ENCODE assay signal across 14 cellular contexts in the genomic region with DNA sequence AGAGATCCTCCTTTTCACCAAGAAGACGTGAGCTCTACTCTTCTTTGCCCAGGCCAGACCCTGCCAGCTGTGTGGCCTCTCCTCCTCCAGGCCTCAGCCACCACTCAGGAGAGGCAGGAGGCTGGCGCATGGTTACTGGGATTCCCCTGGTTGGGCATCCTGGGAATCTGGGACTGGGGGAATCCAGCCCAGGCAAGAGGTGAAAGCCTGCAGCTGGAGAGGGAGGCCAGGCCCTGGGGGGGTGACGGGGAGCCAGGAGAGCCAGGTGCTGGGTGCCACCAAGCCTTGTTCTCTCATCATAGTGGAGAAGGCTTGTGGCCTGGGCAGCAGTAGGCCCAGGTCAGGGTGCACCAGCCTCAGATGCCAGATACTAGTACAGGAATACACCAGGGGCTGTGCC. TPM values are rescaled to one million over a fixed set of nuclear protein-coding genes. Genes with fewer than 3 reads are reported as not detected.
DNase-seq lines count a peak whose midpoint lies in the region; ATAC-seq, FAIRE-seq and TF ChIP-seq lines count a peak whose summit lies in the region.
"Had no signal": no experiment of that assay in that cellular context is flagged by ENCODE, and none has a peak within 500 bp of the region (broad histone marks: within the 10 kb centered on the region; RNA-seq: fewer than 3 reads in every experiment).

No MANE protein-coding gene starts in this region.

- no peak overlapping the region for H3K9ac ChIP-seq in liver (ENCODE audit: low read depth in 1 of 2, low read length in 2 of 2)
- no peak overlapping the region for H3K9ac ChIP-seq in HepG2 (ENCODE audit: insufficient read depth, low read depth, low read length)
- peak overlapping the region in 1 of 2 donors; percentile 27 for H3K9ac ChIP-seq in duodenal mucosa (ENCODE audit: low read depth in 1 of 2, low read length in 2 of 2)
- no peak overlapping the region for H3K9ac ChIP-seq in neuronal stem cell (ENCODE audit: low read depth, low read length, poor library complexity)

- H3K4me2 ChIP-seq in HepG2 (ENCODE audit: low read depth, low read length) (no peak overlapping the region), neuronal stem cell (ENCODE audit: insufficient read depth, low read length, poor library complexity, severe bottlenecking) (no peak overlapping the region)

- intact Hi-C loops in HepG2 (cut with micrococcal nuclease; ENCODE audit: unreplicated experiment) (no loop called here), uterus (cut with DNase I; ENCODE audit: low total_unique reads) (no loop called here)

- CTCF ChIA-PET in HepG2 (lab: Yijun Ruan, JAX; ENCODE audit: low intra/inter-chr PET ratio, low total read pairs): no interaction called here

- no peak overlapping the region for H2BK15ac ChIP-seq in neuronal stem cell (ENCODE audit: low read length)

- no peak overlapping the region for H3K23ac ChIP-seq in neuronal stem cell (ENCODE audit: low read depth, low read length, poor library complexity)

- in situ Hi-C loops in HepG2 (cut with HindIII; ENCODE audit: extremely low pct_ligation_motif_present, low pct_unique_long_range_greater_than_20kb): no loop called here

- no peak for TF ChIP-seq POLR2A in HepG2 (IDR thresholded peaks at IDR 0.05; ENCODE audit: insufficient read depth in 1 of 2, low read depth in 2 of 2, low read length in 2 of 2)
- TF ChIP-seq POLR2A in uterus (IDR thresholded peaks at IDR 0.05): no peak

- H2BK120ac ChIP-seq in neuronal stem cell (ENCODE audit: low read depth, low read length): no peak overlapping the region

- DNase-seq in HepG2 (ENCODE audit: low spot score) (no peak), neuronal stem cell (ENCODE audit: low spot score) (no peak), uterus (no peak), NCI-H526 (lab: John Stamatoyannopoulos, UW) (no peak), NCI-H187 (lab: John Stamatoyannopoulos, UW) (no peak)
- DNase-seq: activated T-cell treated with anti-CD3 and anti-CD28 coated beads, Interleukin-2, amount 50 U/mL, for 1 hour; mesendoderm; PC-3 had no signal

- H3K36me3 ChIP-seq in liver (ENCODE audit: control insufficient read depth in 4 of 4, insufficient read depth in 3 of 4, low read depth in 1 of 4, low read length in 3 of 4) (no peaks in the 10 kb centered on the region), HepG2 (replicated peaks in 1 of 2; ENCODE audit: control insufficient read depth in 1 of 2, insufficient read depth in 2 of 2, low read length in 2 of 2) (no peaks in the 10 kb centered on the region; a peak in 1 of 5 replicates), duodenal mucosa (ENCODE audit: control insufficient read depth in 1 of 2, insufficient read depth in 2 of 2, low read length in 2 of 2) (no peaks in the 10 kb centered on the region), neuronal stem cell (replicated peaks in 1 of 2; ENCODE audit: control insufficient read depth in 2 of 2, insufficient read depth in 2 of 2, low read length in 2 of 2) (no peaks in the 10 kb centered on the region), uterus (no peaks in the 10 kb centered on the region)

- no peak for FAIRE-seq in HepG2 (lab: Jason Lieb, UNC)
- FAIRE-seq: small intestine, TTC549 had no signal

- no peak overlapping the region for H3K4ac ChIP-seq in neuronal stem cell (ENCODE audit: low read length)

- no peak overlapping the region for H3K14ac ChIP-seq in neuronal stem cell (ENCODE audit: low read length)

- H2BK5ac ChIP-seq in neuronal stem cell (ENCODE audit: low read length): no peak overlapping the region

- no peaks in the 10 kb centered on the region for H3K79me2 ChIP-seq in HepG2 (ENCODE audit: insufficient read depth, low read length)

- H3K27me3 ChIP-seq in liver (ENCODE audit: control insufficient read depth in 4 of 4, insufficient read depth in 4 of 4, low read length in 3 of 4) (no peaks in the 10 kb centered on the region), HepG2 (ENCODE audit: control insufficient read depth in 1 of 2, insufficient read depth in 2 of 2, low read length in 2 of 2) (no peaks in the 10 kb centered on the region), duodenal mucosa (ENCODE audit: control insufficient read depth in 1 of 2, insufficient read depth in 2 of 2, low read length in 2 of 2) (no peaks in the 10 kb centered on the region), neuronal stem cell (ENCODE audit: control insufficient read depth in 3 of 3, insufficient read depth in 3 of 3, low read depth in 1 of 3, low read length in 3 of 3) (peaks cover 0 to 7% (median 2%) of the 10 kb centered on the region in 3 experiments), uterus (no peaks in the 10 kb centered on the region)

- H3K79me1 ChIP-seq in neuronal stem cell (ENCODE audit: low read depth, low read length): no peaks in the 10 kb centered on the region

- H3K27ac ChIP-seq in liver (ENCODE audit: low read depth in 1 of 2, low read length in 2 of 2) (peak overlapping the region; percentile 67 to 80), HepG2 (ENCODE audit: extremely low read length, insufficient read depth, low read length) (no peak overlapping the region), duodenal mucosa (ENCODE audit: low read depth, low read length) (peak overlapping the region; percentile 77), neuronal stem cell (replicated peaks; ENCODE audit: low read length) (no peak overlapping the region), uterus (peak overlapping the region; percentile 68 to 69)

- TF ChIP-seq CTCF in liver (IDR thresholded peaks at IDR 0.05; ENCODE audit: low read depth, low read length, missing input control): no peak
- no peak for TF ChIP-seq CTCF in HepG2 (CRISPR knock-in tag; IDR thresholded peaks at IDR 0.05)
- TF ChIP-seq CTCF in uterus (IDR thresholded peaks at IDR 0.05): no peak

- H3K18ac ChIP-seq in neuronal stem cell (ENCODE audit: low read length): no peak overlapping the region

- H3K4me1 ChIP-seq in liver (ENCODE audit: control insufficient read depth in 4 of 4, insufficient read depth in 4 of 4, low read length in 3 of 4) (peaks cover 0 to 24% (median 8%) of the 10 kb centered on the region in 4 donors), HepG2 (ENCODE audit: insufficient read depth, low read length) (peaks cover 27% of the 10 kb centered on the region), duodenal mucosa (ENCODE audit: control insufficient read depth in 1 of 2, insufficient read depth in 2 of 2, low read length in 2 of 2) (peaks cover 53 to 54% of the 10 kb centered on the region in 2 donors), neuronal stem cell (ENCODE audit: control insufficient read depth in 2 of 2, insufficient read depth in 1 of 2, low read depth in 1 of 2, low read length in 2 of 2) (peaks cover 10 to 18% of the 10 kb centered on the region in 2 donors), uterus (peaks cover 4 to 38% of the 10 kb centered on the region in 2 donors)

- ATAC-seq in HepG2 (no peak), GM19452 (IDR thresholded peaks at IDR 0.05; ENCODE audit: unreplicated experiment) (no peak)
- ATAC-seq: PC-3 had no signal

- TF ChIP-seq RAD21 in liver (IDR thresholded peaks at IDR 0.05): no peak
- TF ChIP-seq RAD21 in HepG2 (CRISPR knock-in tag; IDR thresholded peaks at IDR 0.05): no peak

- no peak overlapping the region for H3K4me3 ChIP-seq in liver (ENCODE audit: low read depth in 1 of 3, low read length in 3 of 3)
- H3K4me3 ChIP-seq in HepG2 (replicated peaks in 1 of 3; ENCODE audit: insufficient read depth in 1 of 3, low read depth in 2 of 3, low read length in 3 of 3): no peak overlapping the region
- H3K4me3 ChIP-seq in duodenal mucosa (ENCODE audit: low read depth in 1 of 2, low read length in 2 of 2): no peak overlapping the region
- H3K4me3 ChIP-seq in neuronal stem cell (ENCODE audit: low read length in 2 of 2): no peak overlapping the region
- H3K4me3 ChIP-seq in uterus: no peak overlapping the region

- no peak overlapping the region for H2BK12ac ChIP-seq in neuronal stem cell (ENCODE audit: low read length)

- TF ChIP-seq EP300 in HepG2 (IDR thresholded peaks at IDR 0.05; ENCODE audit: low read depth in 2 of 2, low read length in 2 of 2) (no peak), HepG2 (CRISPR knock-in tag; IDR thresholded peaks at IDR 0.05; ENCODE audit: borderline replicate concordance) (no peak)

- WGBS in liver: 83% methylated on average over 3 of the region's 3 CpGs
- WGBS in HepG2 (ENCODE audit: low lambda C conversion rate): 96% methylated on average over 3 of the region's 3 CpGs
- no CpG with 5 or more reads among the region's 3 CpGs for WGBS in neuronal stem cell (ENCODE audit: extremely low coverage in 2 of 2, insufficient read length in 2 of 2, insufficient replicate concordance in 1 of 2), 2 donors

- peak overlapping the region; percentile 15 for H2AK5ac ChIP-seq in neuronal stem cell (ENCODE audit: low read depth, low read length)

- H4K91ac ChIP-seq in neuronal stem cell (ENCODE audit: low read depth, low read length, poor library complexity): no peak overlapping the region

- no peak overlapping the region for H4K8ac ChIP-seq in neuronal stem cell (ENCODE audit: low read depth, low read length)

- peaks cover 4% of the 10 kb centered on the region; the same call in 1 of the 2 replicates for H4K20me1 ChIP-seq in HepG2 (ENCODE audit: insufficient read depth, low read length)

- BruUV-seq in HepG2 (replicated peaks; lab: Mats Ljungman, UMichigan): no TSS peak

- POLR2A ChIA-PET in HepG2 (lab: Yijun Ruan, JAX): interaction anchor here (0.8 to 1.3 kb wide), 2 partner anchors 9 to 11 kb away, joined by 3 read pairs; a partner anchor contains a TSS

- no peak overlapping the region for H2AFZ ChIP-seq in HepG2 (ENCODE audit: low read length)
- peak overlapping the region; percentile 56 for H2AFZ ChIP-seq in neuronal stem cell (ENCODE audit: low read length)

- H3K9me3 ChIP-seq in liver (ENCODE audit: control insufficient read depth in 4 of 4, low read length in 3 of 4) (no peaks in the 10 kb centered on the region), HepG2 (ENCODE audit: low read length) (no peaks in the 10 kb centered on the region), duodenal mucosa (ENCODE audit: control insufficient read depth in 1 of 2, low read length in 2 of 2) (no peaks in the 10 kb centered on the region), neuronal stem cell (replicated peaks in 1 of 2; ENCODE audit: control insufficient read depth in 2 of 2, insufficient read depth in 1 of 2, low read depth in 1 of 2, low read length in 2 of 2) (peaks cover 0 to under 1% of the 10 kb centered on the region in 2 donors), uterus (no peaks in the 10 kb centered on the region)

RNA-seq across cellular contexts. Expression of a gene that starts 6.2 kb away (rescaled TPM):
- 1 to 10 TPM in 1 of 2 donors, under 1 TPM in 1; 0.61 to 4.4 TPM for total RNA-seq in liver
- under 1 TPM; 0.43 to 0.85 TPM for polyA plus RNA-seq in liver
- total RNA-seq in HepG2 (2016; rRNA removed; fragmentation: Illumina TruSeq; extraction: Trizol): 1.0 and 1.6 TPM in 2 replicates
- total RNA-seq in HepG2 (2016; cell fraction: cytosol; rRNA removed; fragmentation: Illumina TruSeq; extraction: Trizol; ENCODE audit: low read depth): 0.20 and 0.71 TPM in 2 replicates
- 0.89 and 1.7 TPM in 2 replicates for total RNA-seq in HepG2 (2016; cell fraction: insoluble cytoplasmic fraction; rRNA removed; fragmentation: Illumina TruSeq; extraction: Trizol)
- total RNA-seq in HepG2 (2016; cell fraction: membrane; rRNA removed; fragmentation: Illumina TruSeq; extraction: Trizol): 0.74 and 0.79 TPM in 2 replicates
- total RNA-seq in HepG2 (2016; cell fraction: nucleus; rRNA removed; fragmentation: Illumina TruSeq; extraction: Trizol): 5.4 and 6.0 TPM in 2 replicates
- 0.98 and 1.3 TPM in 2 replicates for polyA plus RNA-seq in HepG2 (2011; rRNA removed)
- 0.34 and 0.46 TPM in 2 replicates for polyA plus RNA-seq in HepG2 (2011; cell fraction: cytosol; rRNA removed)
- 16.0 and 21.0 TPM in 2 replicates for polyA plus RNA-seq in HepG2 (2011; cell fraction: nucleus; rRNA removed)
- polyA plus RNA-seq in HepG2 (2012): 1.9 and 2.3 TPM in 2 replicates
- polyA plus RNA-seq in HepG2 (2016; cell fraction: cytosol; fragmentation: Illumina TruSeq; extraction: Trizol; ENCODE audit: low read depth): 0.20 and 0.31 TPM in 2 replicates
- polyA plus RNA-seq in HepG2 (2016; cell fraction: insoluble cytoplasmic fraction; fragmentation: Illumina TruSeq; extraction: Trizol; ENCODE audit: low read depth): 0.72 and 1.5 TPM in 2 replicates
- 0.16 and 0.26 TPM in 2 replicates for polyA plus RNA-seq in HepG2 (2016; cell fraction: membrane; fragmentation: Illumina TruSeq; extraction: Trizol; ENCODE audit: low read depth)
- 10.8 and 14.7 TPM in 2 replicates for polyA plus RNA-seq in HepG2 (2016; cell fraction: nucleus; fragmentation: Illumina TruSeq; extraction: Trizol; ENCODE audit: insufficient read depth, low read depth)
- 3.8 and 11.1 TPM in 2 replicates for polyA minus RNA-seq in HepG2 (2011; rRNA and poly(A)+ RNA removed; ENCODE audit: low replicate concordance)
- 0.69 and 2.3 TPM in 2 replicates for polyA minus RNA-seq in HepG2 (2011; cell fraction: cytosol; rRNA and poly(A)+ RNA removed)
- 16.1 and 20.5 TPM in 2 replicates for polyA minus RNA-seq in HepG2 (2011; cell fraction: nucleus; rRNA and poly(A)+ RNA removed)
- polyA plus RNA-seq in neuronal stem cell (2013, experiment 1 of 2): 0.13 TPM
- 0.08 TPM for polyA plus RNA-seq in neuronal stem cell (2013, experiment 2 of 2)
- total RNA-seq in uterus: 10 to 100 TPM in 1 of 4 donors, 1 to 10 TPM in 3; 2.4 to 43.8 (median 6.6) TPM

RNA-seq across cellular contexts. Expression of a gene that starts 11.0 kb away (rescaled TPM):
- 1 to 10 TPM; 4.8 to 5.7 TPM for total RNA-seq in liver
- 1 to 10 TPM; 3.3 to 4.0 TPM for polyA plus RNA-seq in liver
- total RNA-seq in HepG2 (2016; rRNA removed; fragmentation: Illumina TruSeq; extraction: Trizol): 6.5 and 8.1 TPM in 2 replicates
- total RNA-seq in HepG2 (2016; cell fraction: cytosol; rRNA removed; fragmentation: Illumina TruSeq; extraction: Trizol; ENCODE audit: low read depth): 2.3 and 2.5 TPM in 2 replicates
- total RNA-seq in HepG2 (2016; cell fraction: insoluble cytoplasmic fraction; rRNA removed; fragmentation: Illumina TruSeq; extraction: Trizol): 6.7 and 7.0 TPM in 2 replicates
- 8.8 and 9.5 TPM in 2 replicates for total RNA-seq in HepG2 (2016; cell fraction: membrane; rRNA removed; fragmentation: Illumina TruSeq; extraction: Trizol)
- 5.3 and 7.0 TPM in 2 replicates for total RNA-seq in HepG2 (2016; cell fraction: nucleus; rRNA removed; fragmentation: Illumina TruSeq; extraction: Trizol)
- 5.4 and 5.5 TPM in 2 replicates for polyA plus RNA-seq in HepG2 (2011; rRNA removed)
- 2.7 and 3.4 TPM in 2 replicates for polyA plus RNA-seq in HepG2 (2011; cell fraction: cytosol; rRNA removed)
- 2.2 and 2.7 TPM in 2 replicates for polyA plus RNA-seq in HepG2 (2011; cell fraction: nucleus; rRNA removed)
- polyA plus RNA-seq in HepG2 (2012): 4.1 and 4.6 TPM in 2 replicates
- polyA plus RNA-seq in HepG2 (2016; cell fraction: cytosol; fragmentation: Illumina TruSeq; extraction: Trizol; ENCODE audit: low read depth): 1.7 and 3.1 TPM in 2 replicates
- polyA plus RNA-seq in HepG2 (2016; cell fraction: insoluble cytoplasmic fraction; fragmentation: Illumina TruSeq; extraction: Trizol; ENCODE audit: low read depth): 6.6 and 7.4 TPM in 2 replicates
- 5.0 and 6.1 TPM in 2 replicates for polyA plus RNA-seq in HepG2 (2016; cell fraction: membrane; fragmentation: Illumina TruSeq; extraction: Trizol; ENCODE audit: low read depth)
- 5.7 and 8.4 TPM in 2 replicates for polyA plus RNA-seq in HepG2 (2016; cell fraction: nucleus; fragmentation: Illumina TruSeq; extraction: Trizol; ENCODE audit: insufficient read depth, low read depth)
- 3.4 and 5.5 TPM in 2 replicates for polyA minus RNA-seq in HepG2 (2011; rRNA and poly(A)+ RNA removed; ENCODE audit: low replicate concordance)
- polyA minus RNA-seq in HepG2 (2011; cell fraction: cytosol; rRNA and poly(A)+ RNA removed): 4.6 and 5.2 TPM in 2 replicates
- 2.2 and 4.2 TPM in 2 replicates for polyA minus RNA-seq in HepG2 (2011; cell fraction: nucleus; rRNA and poly(A)+ RNA removed)
- 12.8 TPM for polyA plus RNA-seq in neuronal stem cell (2013, experiment 1 of 2)
- polyA plus RNA-seq in neuronal stem cell (2013, experiment 2 of 2): 13.4 TPM
- total RNA-seq in uterus: 10 to 100 TPM in 2 of 4 donors, 1 to 10 TPM in 2; 3.2 to 68.1 (median 8.9) TPM

RNA-seq across cellular contexts. Expression of a gene that starts 16.3 kb away (rescaled TPM):
- total RNA-seq in liver: under 1 TPM in 1 of 2 donors, not detected in 1; 0.33 TPM
- polyA plus RNA-seq in liver: not detected
- total RNA-seq in HepG2 (2016; rRNA removed; fragmentation: Illumina TruSeq; extraction: Trizol): not detected in 2 replicates
- total RNA-seq in HepG2 (2016; cell fraction: cytosol; rRNA removed; fragmentation: Illumina TruSeq; extraction: Trizol; ENCODE audit: low read depth): not detected in 2 replicates
- total RNA-seq in HepG2 (2016; cell fraction: insoluble cytoplasmic fraction; rRNA removed; fragmentation: Illumina TruSeq; extraction: Trizol): not detected in 2 replicates
- not detected in 2 replicates for total RNA-seq in HepG2 (2016; cell fraction: membrane; rRNA removed; fragmentation: Illumina TruSeq; extraction: Trizol)
- total RNA-seq in HepG2 (2016; cell fraction: nucleus; rRNA removed; fragmentation: Illumina TruSeq; extraction: Trizol): not detected in 2 replicates
- polyA plus RNA-seq in HepG2 (2011; rRNA removed): not detected in 2 replicates
- not detected in 2 replicates for polyA plus RNA-seq in HepG2 (2011; cell fraction: cytosol; rRNA removed)
- polyA plus RNA-seq in HepG2 (2011; cell fraction: nucleus; rRNA removed): not detected in 2 replicates
- polyA plus RNA-seq in HepG2 (2012): not detected in 2 replicates
- polyA plus RNA-seq in HepG2 (2016; cell fraction: cytosol; fragmentation: Illumina TruSeq; extraction: Trizol; ENCODE audit: low read depth): not detected in 2 replicates
- not detected in 2 replicates for polyA plus RNA-seq in HepG2 (2016; cell fraction: insoluble cytoplasmic fraction; fragmentation: Illumina TruSeq; extraction: Trizol; ENCODE audit: low read depth)
- not detected in 2 replicates for polyA plus RNA-seq in HepG2 (2016; cell fraction: membrane; fragmentation: Illumina TruSeq; extraction: Trizol; ENCODE audit: low read depth)
- polyA plus RNA-seq in HepG2 (2016; cell fraction: nucleus; fragmentation: Illumina TruSeq; extraction: Trizol; ENCODE audit: insufficient read depth, low read depth): not detected in 2 replicates
- not detected in 2 replicates for polyA minus RNA-seq in HepG2 (2011; rRNA and poly(A)+ RNA removed; ENCODE audit: low replicate concordance)
- not detected in 2 replicates for polyA minus RNA-seq in HepG2 (2011; cell fraction: cytosol; rRNA and poly(A)+ RNA removed)
- not detected in 2 replicates for polyA minus RNA-seq in HepG2 (2011; cell fraction: nucleus; rRNA and poly(A)+ RNA removed)
- polyA plus RNA-seq in neuronal stem cell (2013, experiment 1 of 2): not detected
- not detected for polyA plus RNA-seq in neuronal stem cell (2013, experiment 2 of 2)
- total RNA-seq in uterus: 1 to 10 TPM in 1 of 4 donors, not detected in 3; 1.8 TPM
- total RNA-seq: fibroblast of villous mesenchyme, PC-3 had no signal

RNA-seq across cellular contexts. Expression of a gene that starts 23.5 kb away (rescaled TPM):
- total RNA-seq in liver (under 1 TPM; under 0.01 TPM), HepG2 (2016; rRNA removed; fragmentation: Illumina TruSeq; extraction: Trizol) (0.09 and 0.15 TPM in 2 replicates), uterus (under 1 TPM in 2 of 4 donors, not detected in 2; 0.14 to 0.85 TPM)
- polyA plus RNA-seq in liver (under 1 TPM in 1 of 2 donors, not detected in 1; 0.23 TPM), HepG2 (2011; rRNA removed) (0.07 and 0.32 TPM in 2 replicates)
- total RNA-seq in HepG2 (2016; cell fraction: cytosol; rRNA removed; fragmentation: Illumina TruSeq; extraction: Trizol; ENCODE audit: low read depth): 0.20 TPM in 1 of 2 replicates, not detected in the other
- total RNA-seq in HepG2 (2016; cell fraction: insoluble cytoplasmic fraction; rRNA removed; fragmentation: Illumina TruSeq; extraction: Trizol): 0.01 and 0.15 TPM in 2 replicates
- total RNA-seq in HepG2 (2016; cell fraction: membrane; rRNA removed; fragmentation: Illumina TruSeq; extraction: Trizol): 0.14 and 0.25 TPM in 2 replicates
- 0.09 and 0.88 TPM in 2 replicates for total RNA-seq in HepG2 (2016; cell fraction: nucleus; rRNA removed; fragmentation: Illumina TruSeq; extraction: Trizol)
- 0.03 and 0.05 TPM in 2 replicates for polyA plus RNA-seq in HepG2 (2011; cell fraction: cytosol; rRNA removed)
- 0.12 and 0.14 TPM in 2 replicates for polyA plus RNA-seq in HepG2 (2011; cell fraction: nucleus; rRNA removed)
- polyA plus RNA-seq in HepG2 (2012): 0.03 and 0.12 TPM in 2 replicates
- polyA plus RNA-seq in HepG2 (2016; cell fraction: cytosol; fragmentation: Illumina TruSeq; extraction: Trizol; ENCODE audit: low read depth): 0.01 and 0.08 TPM in 2 replicates
- 0.03 and 0.20 TPM in 2 replicates for polyA plus RNA-seq in HepG2 (2016; cell fraction: insoluble cytoplasmic fraction; fragmentation: Illumina TruSeq; extraction: Trizol; ENCODE audit: low read depth)
- 0.26 and 0.30 TPM in 2 replicates for polyA plus RNA-seq in HepG2 (2016; cell fraction: membrane; fragmentation: Illumina TruSeq; extraction: Trizol; ENCODE audit: low read depth)
- 1.5 and 2.3 TPM in 2 replicates for polyA plus RNA-seq in HepG2 (2016; cell fraction: nucleus; fragmentation: Illumina TruSeq; extraction: Trizol; ENCODE audit: insufficient read depth, low read depth)
- polyA minus RNA-seq in HepG2 (2011; rRNA and poly(A)+ RNA removed; ENCODE audit: low replicate concordance): 0.40 and 1.0 TPM in 2 replicates
- 0.09 and 0.59 TPM in 2 replicates for polyA minus RNA-seq in HepG2 (2011; cell fraction: cytosol; rRNA and poly(A)+ RNA removed)
- 0.37 and 0.64 TPM in 2 replicates for polyA minus RNA-seq in HepG2 (2011; cell fraction: nucleus; rRNA and poly(A)+ RNA removed)
- 0.18 TPM for polyA plus RNA-seq in neuronal stem cell (2013, experiment 1 of 2)
- polyA plus RNA-seq in neuronal stem cell (2013, experiment 2 of 2): 0.25 TPM

RNA-seq across cellular contexts. Expression of a gene that starts 26.8 kb away (rescaled TPM):
- 10 to 100 TPM; 10.6 to 13.3 TPM for total RNA-seq in liver
- polyA plus RNA-seq in liver: 1 to 10 TPM; 2.1 to 4.7 TPM
- total RNA-seq in HepG2 (2016; rRNA removed; fragmentation: Illumina TruSeq; extraction: Trizol): not detected in 2 replicates
- not detected in 2 replicates for total RNA-seq in HepG2 (2016; cell fraction: cytosol; rRNA removed; fragmentation: Illumina TruSeq; extraction: Trizol; ENCODE audit: low read depth)
- not detected in 2 replicates for total RNA-seq in HepG2 (2016; cell fraction: insoluble cytoplasmic fraction; rRNA removed; fragmentation: Illumina TruSeq; extraction: Trizol)
- total RNA-seq in HepG2 (2016; cell fraction: membrane; rRNA removed; fragmentation: Illumina TruSeq; extraction: Trizol): not detected in 2 replicates
- not detected in 2 replicates for total RNA-seq in HepG2 (2016; cell fraction: nucleus; rRNA removed; fragmentation: Illumina TruSeq; extraction: Trizol)
- polyA plus RNA-seq in HepG2 (2011; rRNA removed): 0.11 TPM in 1 of 2 replicates, not detected in the other
- polyA plus RNA-seq in HepG2 (2011; cell fraction: cytosol; rRNA removed): 0.05 and 0.06 TPM in 2 replicates
- 0.39 and 0.71 TPM in 2 replicates for polyA plus RNA-seq in HepG2 (2011; cell fraction: nucleus; rRNA removed)
- polyA plus RNA-seq in HepG2 (2012): not detected in 2 replicates
- polyA plus RNA-seq in HepG2 (2016; cell fraction: cytosol; fragmentation: Illumina TruSeq; extraction: Trizol; ENCODE audit: low read depth): not detected in 2 replicates
- polyA plus RNA-seq in HepG2 (2016; cell fraction: insoluble cytoplasmic fraction; fragmentation: Illumina TruSeq; extraction: Trizol; ENCODE audit: low read depth): not detected in 2 replicates
- polyA plus RNA-seq in HepG2 (2016; cell fraction: membrane; fragmentation: Illumina TruSeq; extraction: Trizol; ENCODE audit: low read depth): not detected in 2 replicates
- not detected in 2 replicates for polyA plus RNA-seq in HepG2 (2016; cell fraction: nucleus; fragmentation: Illumina TruSeq; extraction: Trizol; ENCODE audit: insufficient read depth, low read depth)
- polyA minus RNA-seq in HepG2 (2011; rRNA and poly(A)+ RNA removed; ENCODE audit: low replicate concordance): 29.2 TPM in 1 of 2 replicates, not detected in the other
- not detected in 2 replicates for polyA minus RNA-seq in HepG2 (2011; cell fraction: cytosol; rRNA and poly(A)+ RNA removed)
- polyA minus RNA-seq in HepG2 (2011; cell fraction: nucleus; rRNA and poly(A)+ RNA removed): not detected in 2 replicates
- 3.7 TPM for polyA plus RNA-seq in neuronal stem cell (2013, experiment 1 of 2)
- 3.2 TPM for polyA plus RNA-seq in neuronal stem cell (2013, experiment 2 of 2)
- total RNA-seq in uterus: 10 to 100 TPM in 2 of 4 donors, 1 to 10 TPM in 2; 3.5 to 19.0 (median 9.3) TPM

Comparison
In these comparisons a context has a peak if more than half of its experiments do, and no peak if none do; other contexts are left out.
1. H3K27ac ChIP-seq: peak in liver (2 of 2), duodenal mucosa (single experiment) and uterus (2 of 2); none in HepG2 (single experiment) and neuronal stem cell (single experiment).